In genomic region chr1:10431065-10431730, GRCh38 we compare ENCODE assay signal across 8 cellular contexts. TPM values are rescaled to one million over a fixed set of nuclear protein-coding genes. Genes with fewer than 3 reads are reported as not detected.
DNase-seq lines count a peak whose midpoint lies in the region; ATAC-seq, FAIRE-seq and TF ChIP-seq lines count a peak whose summit lies in the region.

No MANE protein-coding gene starts in this region.

- no peaks in the 10 kb centered on the region for H3K27me3 Mint-ChIP-seq in activated naive CD8-positive, alpha-beta T cell treated with anti-CD3 and anti-CD28 coated beads, Interleukin-2, amount 50 U/mL, for 24 hours

- H3K4me1 ChIP-seq in kidney (ENCODE audit: control insufficient read depth in 1 of 2, insufficient read depth in 1 of 2, low read depth in 1 of 2, low read length in 2 of 2) (peaks cover 9 to 15% of the 10 kb centered on the region in 2 donors), subcutaneous abdominal adipose tissue (ENCODE audit: control insufficient read depth in 5 of 5, insufficient read depth in 5 of 5, low read length in 5 of 5) (peaks cover 6 to 26% (median 21%) of the 10 kb centered on the region in 5 donors)

- intact Hi-C loops in kidney (cut with DNase I), result no loop called here

- H3K4me3 ChIP-seq in kidney (ENCODE audit: low read length in 2 of 2) (peak overlapping the region; percentile 73 to 98), subcutaneous abdominal adipose tissue (ENCODE audit: low read depth in 1 of 5, low read length in 5 of 5) (peak overlapping the region; percentile 79 to 95 (median 90))

- peaks cover 27% of the 10 kb centered on the region for H3K4me1 Mint-ChIP-seq in activated naive CD8-positive, alpha-beta T cell treated with anti-CD3 and anti-CD28 coated beads, Interleukin-2, amount 50 U/mL, for 24 hours

- TF ChIP-seq CTCF in kidney (IDR thresholded peaks at IDR 0.05; ENCODE audit: borderline replicate concordance, extremely low read depth, insufficient read depth), result no peak
- no peak for TF ChIP-seq CTCF in GM13976 (IDR thresholded peaks at IDR 0.05; ENCODE audit: borderline replicate concordance, control extremely low read depth, extremely low read depth, insufficient read depth, missing control alignments)

- H3K9me3 ChIP-seq in kidney (ENCODE audit: control insufficient read depth in 1 of 2, low read length in 2 of 2), result no peaks in the 10 kb centered on the region
- H3K9me3 ChIP-seq in subcutaneous abdominal adipose tissue (ENCODE audit: control insufficient read depth in 5 of 5, low read length in 5 of 5), result no peaks in the 10 kb centered on the region

- in situ Hi-C loops in GM13976 (cut with MboI; ENCODE audit: low sequenced_read_pairs, unreplicated experiment), result loop anchor here (10.0 kb wide), 1 partner anchor 54 kb away; no protein-coding TSS in a partner anchor

- ATAC-seq in activated naive CD8-positive, alpha-beta T cell treated with anti-CD3 and anti-CD28 coated beads, Interleukin-2, amount 50 U/mL, for 24 hours, result peak; percentile 4

- no peaks in the 10 kb centered on the region for H3K36me3 Mint-ChIP-seq in activated naive CD8-positive, alpha-beta T cell treated with anti-CD3 and anti-CD28 coated beads, Interleukin-2, amount 50 U/mL, for 24 hours (ENCODE audit: low read depth)

- H3K36me3 ChIP-seq in kidney (ENCODE audit: control insufficient read depth in 1 of 2, insufficient read depth in 2 of 2, low read length in 2 of 2) (no peaks in the 10 kb centered on the region), subcutaneous abdominal adipose tissue (ENCODE audit: control insufficient read depth in 5 of 5, insufficient read depth in 5 of 5, low read length in 5 of 5) (no peaks in the 10 kb centered on the region)

- H3K27me3 ChIP-seq in subcutaneous abdominal adipose tissue (ENCODE audit: control insufficient read depth in 5 of 5, insufficient read depth in 4 of 5, low read length in 5 of 5), result no peaks in the 10 kb centered on the region

- peak overlapping the region; percentile 87 for H3K4me3 Mint-ChIP-seq in activated naive CD8-positive, alpha-beta T cell treated with anti-CD3 and anti-CD28 coated beads, Interleukin-2, amount 50 U/mL, for 24 hours

- peak overlapping the region; percentile 91 for H3K27ac Mint-ChIP-seq in activated naive CD8-positive, alpha-beta T cell treated with anti-CD3 and anti-CD28 coated beads, Interleukin-2, amount 50 U/mL, for 24 hours

- H3K9ac ChIP-seq in kidney (ENCODE audit: low read length in 2 of 2) (peak overlapping the region; percentile 27 to 91), subcutaneous abdominal adipose tissue (ENCODE audit: low read length in 5 of 5) (peak overlapping the region; percentile 44 to 92 (median 83))

- no peak for FAIRE-seq in kidney (lab: Jason Lieb, UNC)

- DNase-seq in EH (ENCODE audit: low read depth) (peak; percentile 46), Kasumi-1 (lab: John Stamatoyannopoulos, UW) (peak; percentile 38 to 46), kidney (peak; percentile 18), GM13976 (ENCODE audit: low spot score) (no peak), cerebellar cortex (ENCODE audit: low spot score) (no peak), dedifferentiated amniotic fluid mesenchymal stem cell (ENCODE audit: extremely low spot score) (no peak)
- DNase-seq in activated naive CD8-positive, alpha-beta T cell treated with anti-CD3 and anti-CD28 coated beads, Interleukin-2, amount 50 U/mL, for 24 hours, result peak; percentile 25

- H3K27ac ChIP-seq in kidney (ENCODE audit: low read depth in 2 of 2, low read length in 2 of 2) (no peak overlapping the region), subcutaneous abdominal adipose tissue (ENCODE audit: low read depth, low read length) (peak overlapping the region; percentile 37)

- H3K9me3 Mint-ChIP-seq in activated naive CD8-positive, alpha-beta T cell treated with anti-CD3 and anti-CD28 coated beads, Interleukin-2, amount 50 U/mL, for 24 hours, result no peaks in the 10 kb centered on the region

RNA-seq across cellular contexts. Expression of gene CENPS, which starts 1.0 kb away (rescaled TPM):
- 21.9 TPM for total RNA-seq in kidney
- 45.1 TPM for polyA plus RNA-seq in kidney (ENCODE audit: insufficient read depth, low read depth, low replicate concordance)

RNA-seq across cellular contexts. Expression of gene CORT, which starts 18.6 kb away (rescaled TPM):
- 0.22 TPM for total RNA-seq in kidney
- 0.62 TPM for polyA plus RNA-seq in kidney (ENCODE audit: insufficient read depth, low read depth, low replicate concordance)

RNA-seq across cellular contexts. Expression of gene PGD, which starts 32.3 kb away (rescaled TPM):
- 72.8 TPM for total RNA-seq in kidney
- polyA plus RNA-seq in kidney (ENCODE audit: insufficient read depth, low read depth, low replicate concordance), result 95.1 TPM

RNA-seq across cellular contexts. Expression of gene DFFA, which starts 41.1 kb away (rescaled TPM):
- total RNA-seq in kidney, result 33.4 TPM
- polyA plus RNA-seq in kidney (ENCODE audit: insufficient read depth, low read depth, low replicate concordance), result 27.2 TPM

RNA-seq across cellular contexts. Expression of gene PEX14, which starts 43.6 kb away (rescaled TPM):
- total RNA-seq in kidney, result 22.8 TPM
- 25.8 TPM for polyA plus RNA-seq in kidney (ENCODE audit: insufficient read depth, low read depth, low replicate concordance)

Comparison
In these comparisons a context has a peak if more than half of its experiments do, and no peak if none do; other contexts are left out.
1. DNase-seq: peak in EH (single experiment), Kasumi-1 (2 of 2), activated naive CD8-positive, alpha-beta T cell treated with anti-CD3 and anti-CD28 coated beads, Interleukin-2, amount 50 U/mL, for 24 hours (single experiment) and kidney (single experiment); none in GM13976 (single experiment), cerebellar cortex (single experiment) and dedifferentiated amniotic fluid mesenchymal stem cell (single experiment).